Comparison of ENCODE assay signal across 8 cellular contexts in the genomic region with DNA sequence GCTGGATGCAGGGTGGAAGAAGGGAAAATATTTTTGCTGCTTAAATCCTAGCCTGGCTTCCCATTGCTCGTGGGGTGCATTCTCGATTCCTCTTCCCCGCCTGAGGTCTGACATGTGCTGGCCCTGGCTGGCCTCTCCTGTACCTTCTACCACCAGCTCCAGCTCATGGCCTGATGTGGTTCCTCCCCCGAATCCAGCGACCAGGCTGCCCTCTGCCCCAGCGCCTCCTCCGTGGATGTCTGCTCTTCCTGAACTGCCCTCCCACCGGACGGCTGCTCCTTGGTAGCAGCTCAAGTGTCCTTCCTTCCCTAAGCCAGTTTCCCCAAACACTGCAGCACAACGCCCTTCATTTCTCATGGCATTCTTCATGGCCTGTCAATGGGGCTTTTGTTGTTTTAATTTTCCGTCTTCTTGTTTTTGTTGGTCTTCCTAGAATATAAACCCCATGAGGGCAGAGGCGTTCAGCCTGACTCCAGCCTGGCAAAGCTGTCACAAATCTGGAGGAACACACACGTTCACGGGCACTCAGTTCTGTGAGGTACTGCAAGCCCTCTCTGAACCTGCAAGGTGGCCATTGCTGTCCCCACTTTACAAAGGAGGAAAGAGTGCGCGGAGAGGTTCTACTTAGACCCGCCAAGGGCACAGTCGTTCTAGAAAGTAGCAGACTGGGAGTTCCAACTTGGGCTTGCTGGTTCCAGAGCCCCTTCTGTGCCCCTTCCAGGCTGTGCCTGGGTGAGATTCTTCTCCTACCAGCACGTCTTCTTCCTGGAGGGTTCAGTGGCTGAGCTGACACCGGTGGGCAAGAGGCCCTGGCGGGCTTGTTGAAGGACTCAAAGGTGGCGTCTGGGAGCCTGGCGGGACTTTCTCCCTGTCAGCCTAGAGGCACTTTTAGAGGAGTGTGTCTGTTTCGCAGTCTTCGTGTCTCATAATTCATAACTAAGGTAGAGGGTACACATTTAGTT. TPM values are rescaled to one million over a fixed set of nuclear protein-coding genes. Genes with fewer than 3 reads are reported as not detected.
DNase-seq lines count a peak whose midpoint lies in the region; ATAC-seq, FAIRE-seq and TF ChIP-seq lines count a peak whose summit lies in the region.

No MANE protein-coding gene starts in this region.

- DNase-seq in BE2C (no peak), K562 (ENCODE audit: extremely low read depth in 1 of 4, low spot score in 3 of 4) (no peak), caudate nucleus (lab: John Stamatoyannopoulos, UW) (no peak), amygdala (lab: John Stamatoyannopoulos, UW) (no peak)
- DNase-seq in natural killer cell treated with Interleukin-12 subunit alpha and Interleukin-12 subunit beta and Interleukin-15 and Interleukin-18, amount 100 ng/mL, for 72 hours (ENCODE audit: low spot score) = no peak
- no peak for DNase-seq in stimulated activated CD4-positive, alpha-beta T cell treated with anti-CD3 and anti-CD28 coated beads, Interleukin-2, amount 100 ng/mL, for 24 hours

- in situ Hi-C loops in K562 (cut with MboI) = no loop called here

- H3K9ac ChIP-seq in HUES64 (ENCODE audit: low read depth, low read length) (no peak overlapping the region), K562 (ENCODE audit: insufficient read depth in 1 of 2, low read depth in 2 of 2, low read length in 2 of 2) (peak overlapping the region in 1 of 2 experiments; percentile 66; a peak in 2 of 4 replicates)

- H3K36me3 ChIP-seq in BE2C = peaks cover 5% of the 10 kb centered on the region; the same call in 1 of the 2 replicates
- no peaks in the 10 kb centered on the region for H3K36me3 ChIP-seq in HUES64 (ENCODE audit: insufficient read depth, low read length)
- no peaks in the 10 kb centered on the region for H3K36me3 ChIP-seq in K562 (ENCODE audit: control insufficient read depth, insufficient read depth, low read length)

- H3K4me3 ChIP-seq in BE2C (ENCODE audit: low read depth, low read length) (peak overlapping the region; percentile 31; the same call in 1 of the 2 replicates), HUES64 (ENCODE audit: low read length) (peak overlapping the region; percentile 71), K562 (peak overlapping the region; percentile 37; the same call in 1 of the 2 replicates)

- peaks cover 12% of the 10 kb centered on the region for H3K4me1 ChIP-seq in BE2C
- H3K4me1 ChIP-seq in HUES64 (ENCODE audit: insufficient read depth, low read length) = peaks cover 17% of the 10 kb centered on the region
- H3K4me1 ChIP-seq in K562 (replicated peaks in 1 of 2; ENCODE audit: control insufficient read depth in 2 of 2, insufficient read depth in 2 of 2, low read length in 2 of 2) = peaks cover 12 to 41% of the 10 kb centered on the region in 2 experiments

- WGBS in HUES64 = 84% methylated on average over 25 of the region's 25 CpGs
- WGBS in K562 (ENCODE audit: insufficient coverage, low coverage, missing lambda C conversion rate) = 87% methylated on average over 22 of the region's 25 CpGs

- peaks cover 10% of the 10 kb centered on the region for H4K20me1 ChIP-seq in K562 (replicated peaks; ENCODE audit: control insufficient read depth, insufficient read depth, low read length)

- intact Hi-C loops in K562 (cut with micrococcal nuclease) = no loop called here

- peaks cover 39% of the 10 kb centered on the region for H3K79me2 ChIP-seq in K562 (ENCODE audit: control insufficient read depth, insufficient read depth, low read length)

- peak overlapping the region; percentile 40 for H2AFZ ChIP-seq in K562 (ENCODE audit: low read depth, low read length)

- H3K27me3 ChIP-seq in BE2C (no peaks in the 10 kb centered on the region), HUES64 (ENCODE audit: insufficient read depth, low read length) (peaks cover 10% of the 10 kb centered on the region), K562 (ENCODE audit: control insufficient read depth in 2 of 2, insufficient read depth in 2 of 2, low read length in 2 of 2) (no peaks in the 10 kb centered on the region)

- no peaks in the 10 kb centered on the region for H3K9me3 Mint-ChIP-seq in natural killer cell treated with Interleukin-12 subunit alpha and Interleukin-12 subunit beta and Interleukin-15 and Interleukin-18, amount 100 ng/mL, for 72 hours

- TF ChIP-seq CTCF in BE2C (IDR thresholded peaks at IDR 0.05; ENCODE audit: low read depth, low read length) (no peak), K562 (IDR thresholded peaks at IDR 0.05 in 2 of 3, conservative IDR thresholded peaks at IDR 0.05 in 1 of 3; ENCODE audit: insufficient read depth in 2 of 3, low read depth in 1 of 3, low read length in 3 of 3) (no peak)

- FAIRE-seq in K562 (lab: Jason Lieb, UNC) = no peak

- no TSS peak for BruUV-seq in K562 (replicated peaks; lab: Mats Ljungman, UMichigan)

- H3K27me3 Mint-ChIP-seq in natural killer cell treated with Interleukin-12 subunit alpha and Interleukin-12 subunit beta and Interleukin-15 and Interleukin-18, amount 100 ng/mL, for 72 hours = peaks cover 24 to 25% of the 10 kb centered on the region in 2 donors

- peak overlapping the region; percentile 55; the same call in 1 of the 2 replicates for H3K4me2 ChIP-seq in K562 (ENCODE audit: insufficient read depth, low read length)

- TF ChIP-seq POLR2A in K562 (conservative IDR thresholded peaks at IDR 0.05) = no peak

- CTCF ChIA-PET in K562 (lab: Yijun Ruan, JAX; ENCODE audit: low intra/inter-chr PET ratio) = no interaction called here

- no peak overlapping the region for H3K27ac Mint-ChIP-seq in natural killer cell treated with Interleukin-12 subunit alpha and Interleukin-12 subunit beta and Interleukin-15 and Interleukin-18, amount 100 ng/mL, for 72 hours

- no peak for TF ChIP-seq RAD21 in K562 (CRISPR knock-in tag; conservative IDR thresholded peaks at IDR 0.05 in 1 of 2, IDR thresholded peaks at IDR 0.05 in 1 of 2)

- ATAC-seq in K562 (no peak), HG03571 (IDR thresholded peaks at IDR 0.05; ENCODE audit: unreplicated experiment) (no peak)
- ATAC-seq in natural killer cell treated with Interleukin-12 subunit alpha and Interleukin-12 subunit beta and Interleukin-15 and Interleukin-18, amount 100 ng/mL, for 72 hours = no peak

- peaks cover 5% of the 10 kb centered on the region for H3K9me1 ChIP-seq in K562 (ENCODE audit: control insufficient read depth, insufficient read depth, low read length)

- peak overlapping the region; percentile 63 for H3K4me3 Mint-ChIP-seq in natural killer cell treated with Interleukin-12 subunit alpha and Interleukin-12 subunit beta and Interleukin-15 and Interleukin-18, amount 100 ng/mL, for 72 hours

- no peak for TF ChIP-seq EP300 in K562 (IDR thresholded peaks at IDR 0.05; ENCODE audit: low read length)

- H3K4me1 Mint-ChIP-seq in natural killer cell treated with Interleukin-12 subunit alpha and Interleukin-12 subunit beta and Interleukin-15 and Interleukin-18, amount 100 ng/mL, for 72 hours (ENCODE audit: low read depth in 2 of 2) = peaks cover 9 to 11% of the 10 kb centered on the region in 2 donors

- POLR2A ChIA-PET in K562 (lab: Yijun Ruan, JAX) = interaction anchor here (0.7 to 2.0 kb wide), 7 partner anchors 9 to 148 kb away, joined by 3 to 12 read pairs (median 3); a partner anchor contains a TSS

- H3K27ac ChIP-seq in HUES64 (ENCODE audit: low read depth, low read length) = no peak overlapping the region
- H3K27ac ChIP-seq in K562 (ENCODE audit: extremely low read depth, low read depth, low read length) = no peak overlapping the region; the same call in 2 of the 3 replicates
- no peak overlapping the region for H3K27ac ChIP-seq in caudate nucleus (ENCODE audit: low read depth, low read length)

- H3K9me3 ChIP-seq in BE2C = no peaks in the 10 kb centered on the region
- H3K9me3 ChIP-seq in HUES64 (ENCODE audit: insufficient read depth, low read depth, low read length) = no peaks in the 10 kb centered on the region
- peaks cover 1% of the 10 kb centered on the region; the same call in 1 of the 2 replicates for H3K9me3 ChIP-seq in K562 (replicated peaks; ENCODE audit: control insufficient read depth, insufficient read depth, low read depth, low read length)

- H3K36me3 Mint-ChIP-seq in natural killer cell treated with Interleukin-12 subunit alpha and Interleukin-12 subunit beta and Interleukin-15 and Interleukin-18, amount 100 ng/mL, for 72 hours = no peaks in the 10 kb centered on the region

RNA-seq across cellular contexts. Expression of a gene that starts 1.0 kb away (rescaled TPM):
- 25.5 TPM for polyA plus RNA-seq in BE2C (2012; ENCODE audit: insufficient read depth, insufficient read length, low read depth)
- 16.6 TPM for polyA plus RNA-seq in HUES64 (2013, experiment 1 of 2)
- polyA plus RNA-seq in HUES64 (2013, experiment 2 of 2) = 25.4 TPM
- 28.3 and 69.8 TPM in 2 replicates for total RNA-seq in K562 (2011; cell fraction: chromatin; rRNA removed; ENCODE audit: low replicate concordance)
- 63.7 and 66.6 TPM in 2 replicates for total RNA-seq in K562 (2011; cell fraction: nucleolus; rRNA removed)
- total RNA-seq in K562 (2011; cell fraction: nucleoplasm; rRNA removed) = 37.9 and 42.2 TPM in 2 replicates
- total RNA-seq in K562 (2014; rRNA removed) (14.9 and 23.8 TPM in 2 replicates), K562 (2014; rRNA removed; fragmentation: Illumina TruSeq; extraction: Trizol) (2.1 and 3.1 TPM in 2 replicates), K562 (2015; rRNA removed; fragmentation: Illumina TruSeq; extraction: Trizol) (13.6 and 15.3 TPM in 2 replicates), K562 (2021) (43.1 and 44.2 TPM in 2 replicates)
- polyA plus RNA-seq in K562 (2011; rRNA removed) (5.1 and 11.0 TPM in 2 replicates), K562 (2014; fragmentation: Illumina TruSeq; extraction: Trizol) (13.5 and 28.2 TPM in 2 replicates), K562 (2014; fragmentation: Nextera tagmentation; extraction: Ambion mirVana) (under 1 TPM; 0.48 to 0.63 TPM), K562 (2014; rRNA removed) (16.1 and 17.6 TPM in 2 replicates)
- 9.1 and 15.7 TPM in 2 replicates for polyA plus RNA-seq in K562 (2011; cell fraction: cytosol; rRNA removed)
- 16.9 and 36.4 TPM in 2 replicates for polyA plus RNA-seq in K562 (2011; cell fraction: nucleus; rRNA removed)
- polyA plus RNA-seq in K562 (2012) = 24.9 and 36.3 TPM in 2 replicates
- polyA minus RNA-seq in K562 (2011; rRNA and poly(A)+ RNA removed) = 7.7 and 11.3 TPM in 2 replicates
- 21.3 and 34.5 TPM in 2 replicates for polyA minus RNA-seq in K562 (2011; cell fraction: cytosol; rRNA and poly(A)+ RNA removed)
- 24.4 and 27.9 TPM in 2 replicates for polyA minus RNA-seq in K562 (2011; cell fraction: nucleus; rRNA and poly(A)+ RNA removed)
- total RNA-seq in natural killer cell treated with Interleukin-12 subunit alpha and Interleukin-12 subunit beta and Interleukin-15 and Interleukin-18, amount 100 ng/mL, for 72 hours = 1 to 10 TPM in 1 of 2 donors, under 1 TPM in 1; 0.93 to 2.1 TPM

RNA-seq across cellular contexts. Expression of a gene that starts 39.7 kb away (rescaled TPM):
- polyA plus RNA-seq in BE2C (2012; ENCODE audit: insufficient read depth, insufficient read length, low read depth) = 59.5 TPM
- 33.9 TPM for polyA plus RNA-seq in HUES64 (2013, experiment 1 of 2)
- polyA plus RNA-seq in HUES64 (2013, experiment 2 of 2) = 35.7 TPM
- total RNA-seq in K562 (2011; cell fraction: chromatin; rRNA removed; ENCODE audit: low replicate concordance) = 53.7 and 91.3 TPM in 2 replicates
- 78.4 and 79.7 TPM in 2 replicates for total RNA-seq in K562 (2011; cell fraction: nucleolus; rRNA removed)
- 73.5 and 93.0 TPM in 2 replicates for total RNA-seq in K562 (2011; cell fraction: nucleoplasm; rRNA removed)
- 50.5 and 57.6 TPM in 2 replicates for total RNA-seq in K562 (2014; rRNA removed)
- total RNA-seq in K562 (2014; rRNA removed; fragmentation: Illumina TruSeq; extraction: Trizol) = 30.2 and 30.8 TPM in 2 replicates
- total RNA-seq in K562 (2015; rRNA removed; fragmentation: Illumina TruSeq; extraction: Trizol) = 31.7 and 32.5 TPM in 2 replicates
- total RNA-seq in K562 (2021) = 64.9 and 66.0 TPM in 2 replicates
- 23.6 and 34.9 TPM in 2 replicates for polyA plus RNA-seq in K562 (2011; rRNA removed)
- 42.1 and 76.0 TPM in 2 replicates for polyA plus RNA-seq in K562 (2011; cell fraction: cytosol; rRNA removed)
- polyA plus RNA-seq in K562 (2011; cell fraction: nucleus; rRNA removed) = 53.0 and 81.1 TPM in 2 replicates
- polyA plus RNA-seq in K562 (2012) = 38.0 and 127 TPM in 2 replicates
- polyA plus RNA-seq in K562 (2014; fragmentation: Illumina TruSeq; extraction: Trizol) = 47.0 and 49.5 TPM in 2 replicates
- polyA plus RNA-seq in K562 (2014; fragmentation: Nextera tagmentation; extraction: Ambion mirVana) = 1 to 10 TPM; 2.0 to 4.4 TPM
- 52.5 and 65.2 TPM in 2 replicates for polyA plus RNA-seq in K562 (2014; rRNA removed)
- polyA minus RNA-seq in K562 (2011; rRNA and poly(A)+ RNA removed) = 22.4 and 23.0 TPM in 2 replicates
- 27.9 and 31.7 TPM in 2 replicates for polyA minus RNA-seq in K562 (2011; cell fraction: cytosol; rRNA and poly(A)+ RNA removed)
- polyA minus RNA-seq in K562 (2011; cell fraction: nucleus; rRNA and poly(A)+ RNA removed) = 25.2 and 34.9 TPM in 2 replicates
- total RNA-seq in natural killer cell treated with Interleukin-12 subunit alpha and Interleukin-12 subunit beta and Interleukin-15 and Interleukin-18, amount 100 ng/mL, for 72 hours = 10 to 100 TPM; 43.0 to 64.8 TPM
